Comparison of ENCODE assay signal across 8 cellular contexts in genomic region chr12:459430-460258, GRCh38. TPM values are rescaled to one million over a fixed set of nuclear protein-coding genes. Genes with fewer than 3 reads are reported as not detected.
DNase-seq lines count a peak whose midpoint lies in the region; ATAC-seq and TF ChIP-seq lines count a peak whose summit lies in the region.

B4GALNT3 (plus strand) TSS chr12:459939; CDS start chr12:460377, 438 bp downstream.

- DNase-seq in DND-41 (no peak), NCI-H1048 (lab: John Stamatoyannopoulos, UW) (peak; percentile 14), lower lobe of right lung (peak; percentile 83)
- DNase-seq in activated CD4-positive, alpha-beta T cell treated with anti-CD3 and anti-CD28 coated beads for 36 hours: peak; percentile 63

- H3K9me3 Mint-ChIP-seq in activated CD4-positive, alpha-beta T cell treated with anti-CD3 and anti-CD28 coated beads for 36 hours (ENCODE audit: low read depth): no peaks in the 10 kb centered on the region
- H3K9me3 Mint-ChIP-seq in stimulated activated memory B cell treated with anti-CD40 and anti-IgM and Interleukin-4, amounts not matched to agents 10 μg/mL and 1 μg/mL and 100 μg/mL, for 72 hours: no peaks in the 10 kb centered on the region

- no peak within 1 kb of the TSS for H3K27ac Mint-ChIP-seq in activated CD4-positive, alpha-beta T cell treated with anti-CD3 and anti-CD28 coated beads for 36 hours
- peak within 1 kb of the TSS; percentile 6 for H3K27ac Mint-ChIP-seq in stimulated activated memory B cell treated with anti-CD40 and anti-IgM and Interleukin-4, amounts not matched to agents 10 μg/mL and 1 μg/mL and 100 μg/mL, for 72 hours

- peaks cover 26% of the 10 kb centered on the region for H3K27me3 Mint-ChIP-seq in activated CD4-positive, alpha-beta T cell treated with anti-CD3 and anti-CD28 coated beads for 36 hours
- H3K27me3 Mint-ChIP-seq in stimulated activated memory B cell treated with anti-CD40 and anti-IgM and Interleukin-4, amounts not matched to agents 10 μg/mL and 1 μg/mL and 100 μg/mL, for 72 hours: peaks cover 51% of the 10 kb centered on the region

- no peaks in the 10 kb centered on the region for H3K36me3 Mint-ChIP-seq in activated CD4-positive, alpha-beta T cell treated with anti-CD3 and anti-CD28 coated beads for 36 hours (ENCODE audit: low read depth)
- H3K36me3 Mint-ChIP-seq in stimulated activated memory B cell treated with anti-CD40 and anti-IgM and Interleukin-4, amounts not matched to agents 10 μg/mL and 1 μg/mL and 100 μg/mL, for 72 hours: no peaks in the 10 kb centered on the region

- intact Hi-C loops in activated CD4-positive, alpha-beta T cell treated with anti-CD3 and anti-CD28 coated beads for 36 hours (cut with DNase I, micrococcal nuclease): loop anchor here in 1 of 2 experiments (2.0 to 10.0 kb wide), 3 partner anchors 295 to 1133 kb away; partner anchors contain the start of genes FBXL14, RAD52 and WNK1
- intact Hi-C loops in lower lobe of right lung (cut with DNase I): loop anchor here (10.0 kb wide), 1 partner anchor 65 kb away; no protein-coding TSS in a partner anchor

- POLR2A ChIA-PET in activated CD4-positive, alpha-beta T cell treated with anti-CD3 and anti-CD28 coated beads for 36 hours (lab: Charles Lee): interaction anchor here (0.6 kb wide), 1 partner anchor 163 kb away, joined by 3 read pairs; no protein-coding TSS in a partner anchor

- H3K4me1 ChIP-seq in DND-41 (ENCODE audit: insufficient read depth, low read length): no peaks in the 10 kb centered on the region
- peaks cover 10 to 17% of the 10 kb centered on the region in 2 donors for H3K4me1 ChIP-seq in duodenal mucosa (ENCODE audit: control insufficient read depth in 1 of 2, insufficient read depth in 2 of 2, low read length in 2 of 2)
- H3K4me1 ChIP-seq in lower lobe of right lung: peaks cover 18% of the 10 kb centered on the region

- H3K9me3 ChIP-seq in DND-41 (ENCODE audit: insufficient read depth, low read length, severe bottlenecking) (no peaks in the 10 kb centered on the region), duodenal mucosa (ENCODE audit: control insufficient read depth in 1 of 2, low read length in 2 of 2) (no peaks in the 10 kb centered on the region), lower lobe of right lung (no peaks in the 10 kb centered on the region)

- H3K4me1 Mint-ChIP-seq in activated CD4-positive, alpha-beta T cell treated with anti-CD3 and anti-CD28 coated beads for 36 hours: peaks cover 15% of the 10 kb centered on the region
- peaks cover 12% of the 10 kb centered on the region for H3K4me1 Mint-ChIP-seq in stimulated activated memory B cell treated with anti-CD40 and anti-IgM and Interleukin-4, amounts not matched to agents 10 μg/mL and 1 μg/mL and 100 μg/mL, for 72 hours

- H2AFZ ChIP-seq in DND-41 (ENCODE audit: low read depth, low read length): no peak within 1 kb of the TSS

- H3K27ac ChIP-seq in DND-41 (ENCODE audit: low read length): no peak within 1 kb of the TSS
- no peak within 1 kb of the TSS for H3K27ac ChIP-seq in duodenal mucosa (ENCODE audit: low read depth, low read length)
- peak within 1 kb of the TSS; percentile 72 for H3K27ac ChIP-seq in lower lobe of right lung

- H3K4me3 ChIP-seq in DND-41 (ENCODE audit: low read depth in 1 of 2, low read length in 2 of 2): no peak within 1 kb of the TSS
- peak within 1 kb of the TSS; percentile 72 to 77 for H3K4me3 ChIP-seq in duodenal mucosa (ENCODE audit: low read depth in 1 of 2, low read length in 2 of 2)
- H3K4me3 ChIP-seq in lower lobe of right lung: peak within 1 kb of the TSS; percentile 58

- ATAC-seq in DND-41 (ENCODE audit: insufficient read depth, low read depth) (peak; percentile 14; the same call in 1 of the 3 replicates), lower lobe of right lung (peak; percentile 93), HG03378 (IDR thresholded peaks at IDR 0.05; ENCODE audit: unreplicated experiment) (no peak), HG02840 (IDR thresholded peaks at IDR 0.05; ENCODE audit: low FRiP score, unreplicated experiment) (no peak)
- peak; percentile 60 for ATAC-seq in activated CD4-positive, alpha-beta T cell treated with anti-CD3 and anti-CD28 coated beads for 36 hours
- ATAC-seq in stimulated activated memory B cell treated with anti-CD40 and anti-IgM and Interleukin-4, amounts not matched to agents 10 μg/mL and 1 μg/mL and 100 μg/mL, for 72 hours: peak; percentile 56

- no peaks in the 10 kb centered on the region for H3K79me2 ChIP-seq in DND-41 (ENCODE audit: insufficient read depth, low read length)

- H3K36me3 ChIP-seq in DND-41 (ENCODE audit: insufficient read depth, low read length) (no peaks in the 10 kb centered on the region), duodenal mucosa (ENCODE audit: control insufficient read depth in 1 of 2, insufficient read depth in 2 of 2, low read length in 2 of 2) (no peaks in the 10 kb centered on the region), lower lobe of right lung (no peaks in the 10 kb centered on the region)

- peaks cover 20% of the 10 kb centered on the region for H3K27me3 ChIP-seq in DND-41 (ENCODE audit: insufficient read depth, low read length, poor library complexity)
- H3K27me3 ChIP-seq in duodenal mucosa (ENCODE audit: control insufficient read depth in 1 of 2, insufficient read depth in 2 of 2, low read length in 2 of 2): peaks cover 9 to 37% of the 10 kb centered on the region in 2 donors
- H3K27me3 ChIP-seq in lower lobe of right lung (ENCODE audit: low read depth): peaks cover 40% of the 10 kb centered on the region

- H4K20me1 ChIP-seq in DND-41 (ENCODE audit: insufficient read depth, low read length): no peaks in the 10 kb centered on the region

- peak within 1 kb of the TSS; percentile 74 for H3K4me3 Mint-ChIP-seq in activated CD4-positive, alpha-beta T cell treated with anti-CD3 and anti-CD28 coated beads for 36 hours
- H3K4me3 Mint-ChIP-seq in stimulated activated memory B cell treated with anti-CD40 and anti-IgM and Interleukin-4, amounts not matched to agents 10 μg/mL and 1 μg/mL and 100 μg/mL, for 72 hours: peak within 1 kb of the TSS; percentile 80

- H3K9ac ChIP-seq in DND-41 (ENCODE audit: low read depth, low read length): no peak within 1 kb of the TSS
- H3K9ac ChIP-seq in duodenal mucosa (ENCODE audit: low read depth in 1 of 2, low read length in 2 of 2): peak within 1 kb of the TSS in 1 of 2 donors; percentile 31

- CTCF ChIA-PET in activated CD4-positive, alpha-beta T cell treated with anti-CD3 and anti-CD28 coated beads for 36 hours (lab: Charles Lee): interaction anchor here (0.7 to 1.8 kb wide), 3 partner anchors 10 to 87 kb away, joined by 3 to 11 read pairs (median 6); no protein-coding TSS in a partner anchor

- no peak for TF ChIP-seq CTCF in DND-41 (IDR thresholded peaks at IDR 0.05; ENCODE audit: borderline replicate concordance, extremely low read depth, low read length, poor library complexity, severe bottlenecking)
- TF ChIP-seq CTCF in lower lobe of right lung (IDR thresholded peaks at IDR 0.05): no peak

- no peak within 1 kb of the TSS for H3K4me2 ChIP-seq in DND-41 (ENCODE audit: insufficient read depth, low read length)

RNA-seq across cellular contexts. Expression of gene B4GALNT3, which starts in this region (rescaled TPM):
- total RNA-seq in activated CD4-positive, alpha-beta T cell treated with anti-CD3 and anti-CD28 coated beads for 36 hours: 1 to 10 TPM; 2.2 to 3.3 TPM
- total RNA-seq in lower lobe of right lung: 20.6 TPM

Comparison
In these comparisons a context has a peak if more than half of its experiments do, and no peak if none do; other contexts are left out.
1. ATAC-seq: peak in DND-41 (single experiment), activated CD4-positive, alpha-beta T cell treated with anti-CD3 and anti-CD28 coated beads for 36 hours (single experiment), lower lobe of right lung (2 of 2) and stimulated activated memory B cell treated with anti-CD40 and anti-IgM and Interleukin-4, amounts not matched to agents 10 μg/mL and 1 μg/mL and 100 μg/mL, for 72 hours (single experiment); none in HG03378 (single experiment) and HG02840 (single experiment).
2. H3K4me3 ChIP-seq: peak in duodenal mucosa (2 of 2) and lower lobe of right lung (single experiment); none in DND-41 (0 of 2).